ENCODE assay signal across 23 cellular contexts in genomic region chr10:107919626-107920235, GRCh38.
"Had no signal": no experiment of that assay in that cellular context is flagged by ENCODE, and none has a peak within 500 bp of the region (broad histone marks: within the 10 kb centered on the region; RNA-seq: fewer than 3 reads in every experiment).

No MANE protein-coding gene starts in this region.

- H3K9me3 ChIP-seq: adrenal gland, body of pancreas, breast epithelium, SK-N-SH had no signal

- DNase-seq: activated CD4-positive, alpha-beta T cell treated with anti-CD3 and anti-CD28 coated beads for 36 hours; activated CD4-positive, alpha-beta T cell treated with anti-CD3 and anti-CD28 coated beads, Interleukin-2, amount 10 ng/mL, durations not matched to agents 7 days and 5 days; activated CD4-positive, alpha-beta T cell treated with anti-CD3 and anti-CD28 coated beads, Interleukin-2, amount 50 U/mL, for 48 hours; activated CD8-positive, alpha-beta T cell treated with anti-CD3 and anti-CD28 coated beads, Interleukin-2, amount 10 ng/mL, durations not matched to agents 7 days and 5 days; activated gamma-delta T cell treated with Interleukin-2 at 50 U/mL for 16 hours; activated naive CD4-positive, alpha-beta T cell treated with anti-CD3 and anti-CD28 coated beads for 36 hours; activated T-cell treated with anti-CD3 and anti-CD28 coated beads, Interleukin-2, amount 50 U/mL, for 4 hours; adrenal gland; body of pancreas; cerebellar nuclear complex; Karpas-422; NCI-H1105; NCI-H1417 treated with DMSO at 0.1 percent for 48 hours; NCI-H187 treated with DMSO at 0.1 percent for 48 hours; NCI-H2081; NCI-H345; NCI-H524 treated with DMSO at 0.1 percent for 48 hours; NCI-H748 treated with DMSO at 0.1 percent for 48 hours; NK-92 treated with Interleukin-12 subunit alpha and Interleukin-12 subunit beta, amount 100 ng/mL, for 24 hours; PC-9; Right ventricle myocardium superior; SK-N-SH had no signal

- H3K4me3 ChIP-seq: adrenal gland, body of pancreas, breast epithelium, PC-9 had no signal

- H3K27ac ChIP-seq: adrenal gland, body of pancreas, breast epithelium, PC-9 had no signal

- H3K4me1 ChIP-seq: adrenal gland, breast epithelium had no signal

- H3K27me3 ChIP-seq: body of pancreas had no signal

- H3K36me3 ChIP-seq: adrenal gland, breast epithelium had no signal
